In the genomic region with DNA sequence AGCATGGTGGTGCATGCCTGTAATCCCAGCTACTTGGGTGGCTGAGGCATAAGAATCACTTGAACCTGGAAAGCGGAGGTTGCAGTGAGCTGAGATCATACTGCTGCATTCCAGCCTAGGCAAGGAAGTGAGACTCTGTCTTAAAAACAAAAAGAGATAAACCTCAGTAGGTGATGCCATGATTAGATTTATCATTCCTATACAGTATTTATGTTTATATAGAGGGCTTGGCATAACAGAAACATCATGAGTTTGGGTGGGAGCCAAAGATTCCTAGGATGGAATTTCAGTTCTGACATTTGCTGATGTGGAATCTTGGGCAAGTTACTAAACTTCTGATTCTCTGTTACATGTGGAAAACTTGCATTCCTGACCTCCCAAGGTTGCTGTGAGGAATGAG, we compare ENCODE assay signal across 15 cellular contexts. TPM values are rescaled to one million over a fixed set of nuclear protein-coding genes. Genes with fewer than 3 reads are reported as not detected.
DNase-seq lines count a peak whose midpoint lies in the region; ATAC-seq and TF ChIP-seq lines count a peak whose summit lies in the region.
"Had no signal": no experiment of that assay in that cellular context is flagged by ENCODE, and none has a peak within 500 bp of the region (broad histone marks: within the 10 kb centered on the region; RNA-seq: fewer than 3 reads in every experiment).

No MANE protein-coding gene starts in this region.

- ATAC-seq in heart right ventricle (no peak), HG03175 (IDR thresholded peaks at IDR 0.05; ENCODE audit: unreplicated experiment) (no peak)
- ATAC-seq: stimulated activated naive B cell treated with anti-CD40 and anti-IgM and Interleukin-4, amounts not matched to agents 10 μg/mL and 1 μg/mL and 100 μg/mL, for 72 hours had no signal

- H3K36me3 ChIP-seq in left ventricle myocardium inferior (no peaks in the 10 kb centered on the region), heart right ventricle (no peaks in the 10 kb centered on the region), brain microvascular endothelial cell (replicated peaks) (no peaks in the 10 kb centered on the region), hepatocyte (replicated peaks; ENCODE audit: insufficient read depth, low read depth) (no peaks in the 10 kb centered on the region), transverse colon (no peaks in the 10 kb centered on the region), thyroid gland (no peaks in the 10 kb centered on the region)
- H3K36me3 ChIP-seq: vagina had no signal

- DNase-seq in left ventricle myocardium inferior (no peak), heart right ventricle (no peak), brain microvascular endothelial cell (peak; percentile 60), hepatocyte (ENCODE audit: low spot score) (no peak), transverse colon (no peak), thyroid gland (no peak), OCI-M2 (lab: John Stamatoyannopoulos, UW; ENCODE audit: unreplicated experiment) (no peak)
- DNase-seq: activated gamma-delta T cell treated with Interleukin-2 at 50 U/mL for 16 hours; NCI-H1105; NCI-H2227 treated with DMSO at 0.1 percent for 48 hours; occipital lobe; stimulated activated naive B cell treated with anti-CD40 and anti-IgM and Interleukin-4, amounts not matched to agents 10 μg/mL and 1 μg/mL and 100 μg/mL, for 72 hours had no signal

- in situ Hi-C loops in brain microvascular endothelial cell (cut with HindIII; ENCODE audit: low pct_ligation_motif_present, low sequenced_read_pairs) (no loop called here), transverse colon (cut with MboI; ENCODE audit: low pct_ligation_motif_present in 1 of 4, low pct_unique_long_range_greater_than_20kb in 1 of 4, low sequenced_read_pairs in 3 of 4) (no loop called here)

- no peak overlapping the region for H2AFZ ChIP-seq in hepatocyte

- WGBS in heart right ventricle, 2 donors, result 81 to 90% methylated on average over 1 of the region's 1 CpG
- WGBS in hepatocyte (ENCODE audit: low lambda C conversion rate, missing lambda C conversion rate), result 82% methylated on average over 1 of the region's 1 CpG
- WGBS in transverse colon (ENCODE audit: low coverage in 1 of 2), 2 donors, result 65% methylated on average over 1 of the region's 1 CpG; no CpG with 5 or more reads in 1 of the 2 donors
- WGBS in thyroid gland, 2 donors, result 78 to 84% methylated on average over 1 of the region's 1 CpG

- no peaks in the 10 kb centered on the region for H3K79me2 ChIP-seq in hepatocyte

- peaks cover 41% of the 10 kb centered on the region for H3K4me1 ChIP-seq in left ventricle myocardium inferior
- peaks cover 5 to 61% (median 37%) of the 10 kb centered on the region in 9 donors for H3K4me1 ChIP-seq in heart right ventricle
- peaks cover 40% of the 10 kb centered on the region for H3K4me1 ChIP-seq in hepatocyte (ENCODE audit: insufficient read depth)
- H3K4me1 ChIP-seq in transverse colon, result peaks cover 20 to 65% (median 48%) of the 10 kb centered on the region in 4 donors
- peaks cover 8 to 38% of the 10 kb centered on the region in 2 donors for H3K4me1 ChIP-seq in thyroid gland

- intact Hi-C loops in left ventricle myocardium inferior (cut with micrococcal nuclease), result no loop called here
- intact Hi-C loops in heart right ventricle (cut with DNase I), result no loop called here
- intact Hi-C loops in transverse colon (cut with DNase I; ENCODE audit: low total_unique reads), result no loop called here
- intact Hi-C loops in thyroid gland (cut with DNase I), result no loop called here

- TF ChIP-seq EP300 in transverse colon (IDR thresholded peaks at IDR 0.05; ENCODE audit: low read depth), result no peak

- no peaks in the 10 kb centered on the region for H3K9me3 ChIP-seq in left ventricle myocardium inferior (replicated peaks)
- H3K9me3 ChIP-seq in heart right ventricle, result no peaks in the 10 kb centered on the region
- H3K9me3 ChIP-seq in hepatocyte (ENCODE audit: low read depth), result no peaks in the 10 kb centered on the region
- H3K9me3 ChIP-seq in transverse colon, result no peaks in the 10 kb centered on the region
- H3K9me3 ChIP-seq in thyroid gland, result no peaks in the 10 kb centered on the region
- H3K9me3 ChIP-seq: vagina had no signal

- H3K27ac ChIP-seq in left ventricle myocardium inferior (replicated peaks) (peak overlapping the region; percentile 65), heart right ventricle (peak overlapping the region in 3 of 10 donors; percentile 20 to 68 (median 63)), brain microvascular endothelial cell (peak overlapping the region; percentile 42), hepatocyte (peak overlapping the region; percentile 83), transverse colon (peak overlapping the region; percentile 69 to 84 (median 76)), thyroid gland (peak overlapping the region in 1 of 3 donors; percentile 20)
- H3K27ac ChIP-seq: skin epidermis, vagina had no signal

- H3K4me3 ChIP-seq in left ventricle myocardium inferior, result no peak overlapping the region
- no peak overlapping the region for H3K4me3 ChIP-seq in heart right ventricle
- no peak overlapping the region for H3K4me3 ChIP-seq in brain microvascular endothelial cell (ENCODE audit: low read depth, low read length)
- H3K4me3 ChIP-seq in hepatocyte, result no peak overlapping the region
- H3K4me3 ChIP-seq in transverse colon, result no peak overlapping the region
- H3K4me3 ChIP-seq in thyroid gland (replicated peaks in 1 of 3), result no peak overlapping the region
- H3K4me3 ChIP-seq: skin epidermis, vagina had no signal

- H3K4me2 ChIP-seq in hepatocyte, result peak overlapping the region; percentile 13

- H3K27me3 ChIP-seq in left ventricle myocardium inferior (ENCODE audit: low read depth) (no peaks in the 10 kb centered on the region), heart right ventricle (no peaks in the 10 kb centered on the region), brain microvascular endothelial cell (replicated peaks) (no peaks in the 10 kb centered on the region), hepatocyte (no peaks in the 10 kb centered on the region), transverse colon (no peaks in the 10 kb centered on the region), thyroid gland (no peaks in the 10 kb centered on the region)
- H3K27me3 ChIP-seq: vagina had no signal

- no peaks in the 10 kb centered on the region for H3K9me2 ChIP-seq in hepatocyte (replicated peaks; ENCODE audit: insufficient read depth)

- no peak for TF ChIP-seq CTCF in left ventricle myocardium inferior (IDR thresholded peaks at IDR 0.05; ENCODE audit: borderline replicate concordance)
- TF ChIP-seq CTCF in heart right ventricle (IDR thresholded peaks at IDR 0.05), result no peak
- no peak for TF ChIP-seq CTCF in brain microvascular endothelial cell (IDR thresholded peaks at IDR 0.05; ENCODE audit: low read depth, low read length, missing control alignments)
- TF ChIP-seq CTCF in hepatocyte (IDR thresholded peaks at IDR 0.05; ENCODE audit: poor library complexity), result no peak
- TF ChIP-seq CTCF in transverse colon (IDR thresholded peaks at IDR 0.05), result no peak
- no peak for TF ChIP-seq CTCF in thyroid gland (IDR thresholded peaks at IDR 0.05)

- TF ChIP-seq POLR2A in transverse colon (IDR thresholded peaks at IDR 0.05) (no peak), thyroid gland (IDR thresholded peaks at IDR 0.05) (no peak)

- H4K20me1 ChIP-seq in hepatocyte (ENCODE audit: insufficient read depth, poor library complexity, severe bottlenecking), result no peaks in the 10 kb centered on the region

RNA-seq across cellular contexts. Expression of a gene that starts 22.3 kb away (rescaled TPM):
- 24.0 TPM for total RNA-seq in left ventricle myocardium inferior
- total RNA-seq in heart right ventricle, result 10 to 100 TPM; 14.6 to 33.6 (median 21.6) TPM
- polyA plus RNA-seq in heart right ventricle, result 10 to 100 TPM in 1 of 2 donors, 1 to 10 TPM in 1; 7.1 to 15.3 TPM
- total RNA-seq in hepatocyte, result 46.6 and 56.9 TPM in 2 replicates
- polyA plus RNA-seq in hepatocyte, result 23.8 and 32.0 TPM in 2 replicates
- 10 to 100 TPM; 27.5 to 92.0 (median 57.5) TPM for total RNA-seq in transverse colon
- 10 to 100 TPM; 29.3 to 40.0 (median 34.8) TPM for total RNA-seq in thyroid gland
